In the genomic region with DNA sequence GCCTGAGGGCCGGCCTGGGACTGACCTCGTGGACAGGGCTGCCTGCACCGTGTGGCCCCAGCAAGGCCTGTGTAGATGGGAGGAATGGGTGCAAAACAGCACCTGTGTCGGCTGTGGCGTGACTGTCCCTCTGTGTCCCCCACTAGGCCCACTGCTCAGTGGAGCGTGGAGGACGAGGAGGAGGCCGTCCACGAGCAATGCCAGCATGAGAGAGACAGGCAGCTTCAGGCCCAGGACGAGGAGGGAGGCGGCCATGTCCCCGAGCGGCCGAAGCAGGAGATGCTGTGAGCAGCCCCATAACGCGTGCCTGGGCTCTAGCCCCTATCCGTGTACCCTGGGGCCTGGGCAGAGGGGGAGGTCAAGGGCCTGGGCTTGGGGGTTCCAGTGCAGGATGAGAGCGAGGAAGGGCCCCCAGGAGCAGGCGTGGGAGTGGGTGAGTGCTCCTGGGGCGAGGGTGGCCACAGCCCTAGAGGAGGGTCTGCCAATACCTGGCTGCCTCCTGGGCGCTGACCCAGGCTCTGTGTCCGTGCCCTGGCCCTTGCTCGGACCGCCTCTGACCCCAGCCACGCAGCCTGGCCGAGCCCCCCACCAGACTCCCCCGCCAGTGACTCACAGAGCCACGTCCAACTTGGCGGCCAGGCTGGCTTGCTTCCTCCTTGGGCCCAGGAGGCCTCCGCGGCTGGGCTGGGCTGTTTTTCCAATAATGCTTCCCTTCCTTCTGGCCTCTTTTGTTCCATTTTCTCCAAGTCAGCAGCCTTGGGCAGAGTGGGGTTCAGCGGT, we compare ENCODE assay signal across 7 cellular contexts. TPM values are rescaled to one million over a fixed set of nuclear protein-coding genes. Genes with fewer than 3 reads are reported as not detected.
DNase-seq lines count a peak whose midpoint lies in the region; ATAC-seq and TF ChIP-seq lines count a peak whose summit lies in the region.
"Had no signal": no experiment of that assay in that cellular context is flagged by ENCODE, and none has a peak within 500 bp of the region (broad histone marks: within the 10 kb centered on the region; RNA-seq: fewer than 3 reads in every experiment).

No MANE protein-coding gene starts in this region.

- no peak for TF ChIP-seq POLR2A in upper lobe of left lung (IDR thresholded peaks at IDR 0.05)

- H3K27ac ChIP-seq in upper lobe of left lung, result peak overlapping the region in 2 of 4 donors; percentile 0 to 11

- peak; percentile 30 for DNase-seq in activated T-cell treated with anti-CD3 and anti-CD28 coated beads, Interleukin-2, amount 50 U/mL, for 24 hours
- DNase-seq in activated T-cell treated with anti-CD3 and anti-CD28 coated beads, Interleukin-2, amount 50 U/mL, for 72 hours, result no peak
- DNase-seq in memory B cell (ENCODE audit: low spot score in 2 of 2) (no peak), upper lobe of left lung (peak; percentile 25 to 78), progenitor cell of endocrine pancreas (ENCODE audit: low spot score, unreplicated experiment) (no peak)
- DNase-seq: NCI-H2081 had no signal

- TF ChIP-seq CTCF in upper lobe of left lung (IDR thresholded peaks at IDR 0.05) (no peak), progenitor cell of endocrine pancreas (IDR thresholded peaks at IDR 0.05; ENCODE audit: unreplicated experiment) (no peak)

- peaks cover 5% of the 10 kb centered on the region for H3K36me3 Mint-ChIP-seq in activated T-cell treated with anti-CD3 and anti-CD28 coated beads, Interleukin-2, amount 50 U/mL, for 24 hours (ENCODE audit: low read depth)
- H3K36me3 Mint-ChIP-seq in activated T-cell treated with anti-CD3 and anti-CD28 coated beads, Interleukin-2, amount 50 U/mL, for 72 hours (ENCODE audit: insufficient read depth in 2 of 2), result no peaks in the 10 kb centered on the region
- H3K36me3 Mint-ChIP-seq in memory B cell (peaks cover 2% of the 10 kb centered on the region), progenitor cell of endocrine pancreas (ENCODE audit: insufficient read depth) (no peaks in the 10 kb centered on the region)

- no peaks in the 10 kb centered on the region for H3K27me3 ChIP-seq in upper lobe of left lung

- H3K9me3 Mint-ChIP-seq in activated T-cell treated with anti-CD3 and anti-CD28 coated beads, Interleukin-2, amount 50 U/mL, for 24 hours, result no peaks in the 10 kb centered on the region
- no peaks in the 10 kb centered on the region for H3K9me3 Mint-ChIP-seq in activated T-cell treated with anti-CD3 and anti-CD28 coated beads, Interleukin-2, amount 50 U/mL, for 72 hours
- H3K9me3 Mint-ChIP-seq in memory B cell (no peaks in the 10 kb centered on the region), progenitor cell of endocrine pancreas (ENCODE audit: low read depth) (no peaks in the 10 kb centered on the region)

- WGBS in upper lobe of left lung, 2 donors, result 85 to 87% methylated on average over 25 to 31 of the region's 32 CpGs

- no peaks in the 10 kb centered on the region for H3K27me3 Mint-ChIP-seq in activated T-cell treated with anti-CD3 and anti-CD28 coated beads, Interleukin-2, amount 50 U/mL, for 24 hours
- no peaks in the 10 kb centered on the region for H3K27me3 Mint-ChIP-seq in activated T-cell treated with anti-CD3 and anti-CD28 coated beads, Interleukin-2, amount 50 U/mL, for 72 hours (ENCODE audit: low read depth)
- no peaks in the 10 kb centered on the region for H3K27me3 Mint-ChIP-seq in memory B cell
- H3K27me3 Mint-ChIP-seq in progenitor cell of endocrine pancreas, result peaks cover 3% of the 10 kb centered on the region

- no peaks in the 10 kb centered on the region for H3K9me3 ChIP-seq in upper lobe of left lung

- H3K4me3 ChIP-seq in upper lobe of left lung, result no peak overlapping the region

- H3K4me1 Mint-ChIP-seq in activated T-cell treated with anti-CD3 and anti-CD28 coated beads, Interleukin-2, amount 50 U/mL, for 24 hours (ENCODE audit: low read depth), result peaks cover 24% of the 10 kb centered on the region
- peaks cover 4% of the 10 kb centered on the region for H3K4me1 Mint-ChIP-seq in activated T-cell treated with anti-CD3 and anti-CD28 coated beads, Interleukin-2, amount 50 U/mL, for 72 hours (ENCODE audit: low read depth)
- H3K4me1 Mint-ChIP-seq in memory B cell (peaks cover 37% of the 10 kb centered on the region), progenitor cell of endocrine pancreas (ENCODE audit: low read depth) (peaks cover 2% of the 10 kb centered on the region)

- no peak for ATAC-seq in activated T-cell treated with anti-CD3 and anti-CD28 coated beads, Interleukin-2, amount 50 U/mL, for 72 hours (replicated peaks in 1 of 2)
- ATAC-seq in memory B cell (ENCODE audit: low read depth) (no peak), upper lobe of left lung (ENCODE audit: low FRiP score in 2 of 2) (peak in 1 of 2 donors; percentile 78), HG02870 (IDR thresholded peaks at IDR 0.05; ENCODE audit: unreplicated experiment) (no peak)

- H3K27ac Mint-ChIP-seq in activated T-cell treated with anti-CD3 and anti-CD28 coated beads, Interleukin-2, amount 50 U/mL, for 24 hours, result peak overlapping the region; percentile 24
- H3K27ac Mint-ChIP-seq in activated T-cell treated with anti-CD3 and anti-CD28 coated beads, Interleukin-2, amount 50 U/mL, for 72 hours, result no peak overlapping the region
- H3K27ac Mint-ChIP-seq in memory B cell (peak overlapping the region; percentile 64), progenitor cell of endocrine pancreas (no peak overlapping the region)

- no peak for TF ChIP-seq EP300 in upper lobe of left lung (IDR thresholded peaks at IDR 0.05)

- H3K36me3 ChIP-seq in upper lobe of left lung, result no peaks in the 10 kb centered on the region

- H3K4me3 Mint-ChIP-seq in activated T-cell treated with anti-CD3 and anti-CD28 coated beads, Interleukin-2, amount 50 U/mL, for 24 hours, result no peak overlapping the region
- H3K4me3 Mint-ChIP-seq in activated T-cell treated with anti-CD3 and anti-CD28 coated beads, Interleukin-2, amount 50 U/mL, for 72 hours, result no peak overlapping the region
- H3K4me3 Mint-ChIP-seq in memory B cell, result peak overlapping the region; percentile 42
- no peak overlapping the region for H3K4me3 Mint-ChIP-seq in progenitor cell of endocrine pancreas (ENCODE audit: low read depth)

- peaks cover 0 to 32% (median 8%) of the 10 kb centered on the region in 4 donors for H3K4me1 ChIP-seq in upper lobe of left lung

RNA-seq across cellular contexts. Expression of a gene that starts 11.6 kb away (rescaled TPM):
- total RNA-seq in activated T-cell treated with anti-CD3 and anti-CD28 coated beads, Interleukin-2, amount 50 U/mL, for 72 hours, result not detected
- total RNA-seq in upper lobe of left lung, result not detected
- not detected in 2 replicates for total RNA-seq in progenitor cell of endocrine pancreas

RNA-seq across cellular contexts. Expression of a gene that starts 27.2 kb away (rescaled TPM):
- 100 to 1,000 TPM; 301 to 312 TPM for total RNA-seq in activated T-cell treated with anti-CD3 and anti-CD28 coated beads, Interleukin-2, amount 50 U/mL, for 72 hours
- 100 to 1,000 TPM in 2 of 6 donors, 10 to 100 TPM in 4; 29.3 to 162 (median 66.2) TPM for total RNA-seq in upper lobe of left lung
- total RNA-seq in progenitor cell of endocrine pancreas, result not detected in 2 replicates

RNA-seq across cellular contexts. Expression of a gene that starts 39.4 kb away (rescaled TPM):
- 10 to 100 TPM in 1 of 2 donors, 1 to 10 TPM in 1; 5.6 to 15.5 TPM for total RNA-seq in activated T-cell treated with anti-CD3 and anti-CD28 coated beads, Interleukin-2, amount 50 U/mL, for 72 hours
- total RNA-seq in upper lobe of left lung (10 to 100 TPM in 1 of 6 donors, 1 to 10 TPM in 4, not detected in 1; 1.1 to 13.1 (median 2.4) TPM), progenitor cell of endocrine pancreas (0.38 TPM in 1 of 2 replicates, not detected in the other)

RNA-seq across cellular contexts. Expression of a gene that starts 41.4 kb away (rescaled TPM):
- 1 to 10 TPM; 1.2 TPM for total RNA-seq in activated T-cell treated with anti-CD3 and anti-CD28 coated beads, Interleukin-2, amount 50 U/mL, for 72 hours
- total RNA-seq in upper lobe of left lung (10 to 100 TPM in 5 of 6 donors, 1 to 10 TPM in 1; 7.3 to 28.3 (median 16.7) TPM), progenitor cell of endocrine pancreas (0.55 and 0.69 TPM in 2 replicates)

RNA-seq across cellular contexts. Expression of a gene that starts 45.3 kb away (rescaled TPM):
- not detected for total RNA-seq in activated T-cell treated with anti-CD3 and anti-CD28 coated beads, Interleukin-2, amount 50 U/mL, for 72 hours
- 10 to 100 TPM in 4 of 6 donors, 1 to 10 TPM in 2; 7.4 to 31.3 (median 22.9) TPM for total RNA-seq in upper lobe of left lung
- 0.69 and 1.5 TPM in 2 replicates for total RNA-seq in progenitor cell of endocrine pancreas

Comparison
In these comparisons a context has a peak if more than half of its experiments do, and no peak if none do; other contexts are left out.
1. DNase-seq: peak in activated T-cell treated with anti-CD3 and anti-CD28 coated beads, Interleukin-2, amount 50 U/mL, for 24 hours (single experiment) and upper lobe of left lung (2 of 2); none in activated T-cell treated with anti-CD3 and anti-CD28 coated beads, Interleukin-2, amount 50 U/mL, for 72 hours (0 of 2), memory B cell (0 of 2) and progenitor cell of endocrine pancreas (single experiment).
2. H3K27ac Mint-ChIP-seq: peak in activated T-cell treated with anti-CD3 and anti-CD28 coated beads, Interleukin-2, amount 50 U/mL, for 24 hours (single experiment) and memory B cell (single experiment); none in activated T-cell treated with anti-CD3 and anti-CD28 coated beads, Interleukin-2, amount 50 U/mL, for 72 hours (single experiment) and progenitor cell of endocrine pancreas (single experiment).
3. RNA of a gene that starts 27.2 kb away (total RNA-seq): 301 to 312 TPM in activated T-cell treated with anti-CD3 and anti-CD28 coated beads, Interleukin-2, amount 50 U/mL, for 72 hours and 29.3 to 162 TPM in upper lobe of left lung; not detected in progenitor cell of endocrine pancreas; every median in the first group is over 10 times any median in the second.